ENCODE assay signal across 1 cellular context in the genomic region with DNA sequence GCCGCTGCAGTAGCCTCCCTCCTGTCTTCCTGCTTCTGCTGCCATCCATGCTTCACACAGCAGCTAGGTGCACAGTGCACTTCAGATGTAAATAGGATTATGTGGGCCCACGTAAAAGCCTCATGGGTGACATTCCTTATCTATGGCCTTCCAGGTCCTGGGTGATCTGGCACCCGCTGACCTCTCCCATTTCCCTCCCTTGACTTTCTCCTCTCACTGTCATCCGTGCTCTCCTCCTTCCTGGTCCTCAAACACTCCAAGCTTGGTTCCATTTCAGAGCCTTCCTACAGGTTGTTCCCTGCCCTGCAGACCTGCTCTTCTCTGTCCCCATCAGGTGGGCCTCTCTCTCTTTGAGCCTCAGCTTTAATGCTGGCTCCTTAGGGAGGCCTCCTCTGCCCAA.
TF ChIP-seq lines count a peak whose summit lies in the region.

No MANE protein-coding gene starts in this region.

TF ChIP-seq in K562, 482 proteins besides CTCF, POLR2A, EP300 and RAD21 (continues in another document):
- TF ChIP-seq HSF4 (CRISPR knock-in tag; IDR thresholded peaks at IDR 0.05; ENCODE audit: borderline replicate concordance), result no peak
- TF ChIP-seq CEBPG (CRISPR knock-in tag; IDR thresholded peaks at IDR 0.05), result no peak
- TF ChIP-seq CEBPG (tag; conservative IDR thresholded peaks at IDR 0.05 in 1 of 2, IDR thresholded peaks at IDR 0.05 in 1 of 2), result no peak
- TF ChIP-seq, protein P1, sequence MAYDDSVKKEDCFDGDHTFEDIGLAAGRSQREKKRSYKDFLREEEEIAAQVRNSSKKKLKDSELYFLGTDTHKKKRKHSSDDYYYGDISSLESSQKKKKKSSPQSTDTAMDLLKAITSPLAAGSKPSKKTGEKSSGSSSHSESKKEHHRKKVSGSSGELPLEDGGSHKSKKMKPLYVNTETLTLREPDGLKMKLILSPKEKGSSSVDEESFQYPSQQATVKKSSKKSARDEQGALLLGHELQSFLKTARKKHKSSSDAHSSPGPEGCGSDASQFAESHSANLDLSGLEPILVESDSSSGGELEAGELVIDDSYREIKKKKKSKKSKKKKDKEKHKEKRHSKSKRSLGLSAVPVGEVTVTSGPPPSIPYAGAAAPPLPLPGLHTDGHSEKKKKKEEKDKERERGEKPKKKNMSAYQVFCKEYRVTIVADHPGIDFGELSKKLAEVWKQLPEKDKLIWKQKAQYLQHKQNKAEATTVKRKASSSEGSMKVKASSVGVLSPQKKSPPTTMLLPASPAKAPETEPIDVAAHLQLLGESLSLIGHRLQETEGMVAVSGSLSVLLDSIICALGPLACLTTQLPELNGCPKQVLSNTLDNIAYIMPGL (CRISPR knock-in tag; IDR thresholded peaks at IDR 0.05), result no peak
- no peak for TF ChIP-seq NR2C1 (IDR thresholded peaks at IDR 0.05)
- no peak for TF ChIP-seq NR2C1 (tag; IDR thresholded peaks at IDR 0.05)
- TF ChIP-seq HNRNPUL1 (IDR thresholded peaks at IDR 0.05; ENCODE audit: low read length), result no peak
- TF ChIP-seq, protein P2, sequence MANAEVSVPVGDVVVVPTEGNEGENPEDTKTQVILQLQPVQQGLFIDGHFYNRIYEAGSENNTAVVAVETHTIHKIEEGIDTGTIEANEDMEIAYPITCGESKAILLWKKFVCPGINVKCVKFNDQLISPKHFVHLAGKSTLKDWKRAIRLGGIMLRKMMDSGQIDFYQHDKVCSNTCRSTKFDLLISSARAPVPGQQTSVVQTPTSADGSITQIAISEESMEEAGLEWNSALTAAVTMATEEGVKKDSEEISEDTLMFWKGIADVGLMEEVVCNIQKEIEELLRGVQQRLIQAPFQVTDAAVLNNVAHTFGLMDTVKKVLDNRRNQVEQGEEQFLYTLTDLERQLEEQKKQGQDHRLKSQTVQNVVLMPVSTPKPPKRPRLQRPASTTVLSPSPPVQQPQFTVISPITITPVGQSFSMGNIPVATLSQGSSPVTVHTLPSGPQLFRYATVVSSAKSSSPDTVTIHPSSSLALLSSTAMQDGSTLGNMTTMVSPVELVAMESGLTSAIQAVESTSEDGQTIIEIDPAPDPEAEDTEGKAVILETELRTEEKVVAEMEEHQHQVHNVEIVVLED (CRISPR knock-in tag; IDR thresholded peaks at IDR 0.05), result no peak
- TF ChIP-seq FOXP1 (CRISPR knock-in tag; IDR thresholded peaks at IDR 0.05), result no peak
- TF ChIP-seq ZNF507 (tag; conservative IDR thresholded peaks at IDR 0.05), result no peak
- TF ChIP-seq FOSL1 (tag; conservative IDR thresholded peaks at IDR 0.05), result no peak
- TF ChIP-seq SMARCE1 (IDR thresholded peaks at IDR 0.05), result no peak
- TF ChIP-seq YY1 (IDR thresholded peaks at IDR 0.05; ENCODE audit: borderline replicate concordance in 1 of 3, control insufficient read depth in 1 of 3, extremely low read depth in 1 of 3, insufficient read depth in 3 of 3, insufficient read length in 1 of 3, insufficient replicate concordance in 2 of 3, low read depth in 1 of 3, low read length in 2 of 3), result no peak
- TF ChIP-seq TARDBP (IDR thresholded peaks at IDR 0.05), result no peak
- TF ChIP-seq LARP7 (IDR thresholded peaks at IDR 0.05), result no peak
- TF ChIP-seq POLR2AphosphoS5 (IDR thresholded peaks at IDR 0.05; ENCODE audit: control insufficient read depth, insufficient read depth, low read depth, low read length), result no peak
- peak; percentile 31; the same call in 1 of the 2 replicates for TF ChIP-seq ARID1B (IDR thresholded peaks at IDR 0.05)
- no peak for TF ChIP-seq CC2D1A (IDR thresholded peaks at IDR 0.05)
- no peak for TF ChIP-seq NCOA2 (IDR thresholded peaks at IDR 0.05; ENCODE audit: partially characterized antibody in 2 of 2)
- TF ChIP-seq MCM3 (IDR thresholded peaks at IDR 0.05), result no peak
- TF ChIP-seq, protein P3, sequence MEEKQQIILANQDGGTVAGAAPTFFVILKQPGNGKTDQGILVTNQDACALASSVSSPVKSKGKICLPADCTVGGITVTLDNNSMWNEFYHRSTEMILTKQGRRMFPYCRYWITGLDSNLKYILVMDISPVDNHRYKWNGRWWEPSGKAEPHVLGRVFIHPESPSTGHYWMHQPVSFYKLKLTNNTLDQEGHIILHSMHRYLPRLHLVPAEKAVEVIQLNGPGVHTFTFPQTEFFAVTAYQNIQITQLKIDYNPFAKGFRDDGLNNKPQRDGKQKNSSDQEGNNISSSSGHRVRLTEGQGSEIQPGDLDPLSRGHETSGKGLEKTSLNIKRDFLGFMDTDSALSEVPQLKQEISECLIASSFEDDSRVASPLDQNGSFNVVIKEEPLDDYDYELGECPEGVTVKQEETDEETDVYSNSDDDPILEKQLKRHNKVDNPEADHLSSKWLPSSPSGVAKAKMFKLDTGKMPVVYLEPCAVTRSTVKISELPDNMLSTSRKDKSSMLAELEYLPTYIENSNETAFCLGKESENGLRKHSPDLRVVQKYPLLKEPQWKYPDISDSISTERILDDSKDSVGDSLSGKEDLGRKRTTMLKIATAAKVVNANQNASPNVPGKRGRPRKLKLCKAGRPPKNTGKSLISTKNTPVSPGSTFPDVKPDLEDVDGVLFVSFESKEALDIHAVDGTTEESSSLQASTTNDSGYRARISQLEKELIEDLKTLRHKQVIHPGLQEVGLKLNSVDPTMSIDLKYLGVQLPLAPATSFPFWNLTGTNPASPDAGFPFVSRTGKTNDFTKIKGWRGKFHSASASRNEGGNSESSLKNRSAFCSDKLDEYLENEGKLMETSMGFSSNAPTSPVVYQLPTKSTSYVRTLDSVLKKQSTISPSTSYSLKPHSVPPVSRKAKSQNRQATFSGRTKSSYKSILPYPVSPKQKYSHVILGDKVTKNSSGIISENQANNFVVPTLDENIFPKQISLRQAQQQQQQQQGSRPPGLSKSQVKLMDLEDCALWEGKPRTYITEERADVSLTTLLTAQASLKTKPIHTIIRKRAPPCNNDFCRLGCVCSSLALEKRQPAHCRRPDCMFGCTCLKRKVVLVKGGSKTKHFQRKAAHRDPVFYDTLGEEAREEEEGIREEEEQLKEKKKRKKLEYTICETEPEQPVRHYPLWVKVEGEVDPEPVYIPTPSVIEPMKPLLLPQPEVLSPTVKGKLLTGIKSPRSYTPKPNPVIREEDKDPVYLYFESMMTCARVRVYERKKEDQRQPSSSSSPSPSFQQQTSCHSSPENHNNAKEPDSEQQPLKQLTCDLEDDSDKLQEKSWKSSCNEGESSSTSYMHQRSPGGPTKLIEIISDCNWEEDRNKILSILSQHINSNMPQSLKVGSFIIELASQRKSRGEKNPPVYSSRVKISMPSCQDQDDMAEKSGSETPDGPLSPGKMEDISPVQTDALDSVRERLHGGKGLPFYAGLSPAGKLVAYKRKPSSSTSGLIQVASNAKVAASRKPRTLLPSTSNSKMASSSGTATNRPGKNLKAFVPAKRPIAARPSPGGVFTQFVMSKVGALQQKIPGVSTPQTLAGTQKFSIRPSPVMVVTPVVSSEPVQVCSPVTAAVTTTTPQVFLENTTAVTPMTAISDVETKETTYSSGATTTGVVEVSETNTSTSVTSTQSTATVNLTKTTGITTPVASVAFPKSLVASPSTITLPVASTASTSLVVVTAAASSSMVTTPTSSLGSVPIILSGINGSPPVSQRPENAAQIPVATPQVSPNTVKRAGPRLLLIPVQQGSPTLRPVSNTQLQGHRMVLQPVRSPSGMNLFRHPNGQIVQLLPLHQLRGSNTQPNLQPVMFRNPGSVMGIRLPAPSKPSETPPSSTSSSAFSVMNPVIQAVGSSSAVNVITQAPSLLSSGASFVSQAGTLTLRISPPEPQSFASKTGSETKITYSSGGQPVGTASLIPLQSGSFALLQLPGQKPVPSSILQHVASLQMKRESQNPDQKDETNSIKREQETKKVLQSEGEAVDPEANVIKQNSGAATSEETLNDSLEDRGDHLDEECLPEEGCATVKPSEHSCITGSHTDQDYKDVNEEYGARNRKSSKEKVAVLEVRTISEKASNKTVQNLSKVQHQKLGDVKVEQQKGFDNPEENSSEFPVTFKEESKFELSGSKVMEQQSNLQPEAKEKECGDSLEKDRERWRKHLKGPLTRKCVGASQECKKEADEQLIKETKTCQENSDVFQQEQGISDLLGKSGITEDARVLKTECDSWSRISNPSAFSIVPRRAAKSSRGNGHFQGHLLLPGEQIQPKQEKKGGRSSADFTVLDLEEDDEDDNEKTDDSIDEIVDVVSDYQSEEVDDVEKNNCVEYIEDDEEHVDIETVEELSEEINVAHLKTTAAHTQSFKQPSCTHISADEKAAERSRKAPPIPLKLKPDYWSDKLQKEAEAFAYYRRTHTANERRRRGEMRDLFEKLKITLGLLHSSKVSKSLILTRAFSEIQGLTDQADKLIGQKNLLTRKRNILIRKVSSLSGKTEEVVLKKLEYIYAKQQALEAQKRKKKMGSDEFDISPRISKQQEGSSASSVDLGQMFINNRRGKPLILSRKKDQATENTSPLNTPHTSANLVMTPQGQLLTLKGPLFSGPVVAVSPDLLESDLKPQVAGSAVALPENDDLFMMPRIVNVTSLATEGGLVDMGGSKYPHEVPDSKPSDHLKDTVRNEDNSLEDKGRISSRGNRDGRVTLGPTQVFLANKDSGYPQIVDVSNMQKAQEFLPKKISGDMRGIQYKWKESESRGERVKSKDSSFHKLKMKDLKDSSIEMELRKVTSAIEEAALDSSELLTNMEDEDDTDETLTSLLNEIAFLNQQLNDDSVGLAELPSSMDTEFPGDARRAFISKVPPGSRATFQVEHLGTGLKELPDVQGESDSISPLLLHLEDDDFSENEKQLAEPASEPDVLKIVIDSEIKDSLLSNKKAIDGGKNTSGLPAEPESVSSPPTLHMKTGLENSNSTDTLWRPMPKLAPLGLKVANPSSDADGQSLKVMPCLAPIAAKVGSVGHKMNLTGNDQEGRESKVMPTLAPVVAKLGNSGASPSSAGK (IDR thresholded peaks at IDR 0.05), result no peak
- no peak for TF ChIP-seq EZH2 (IDR thresholded peaks at IDR 0.05; ENCODE audit: borderline replicate concordance, low read depth, low read length)
- TF ChIP-seq ZNF551 (CRISPR knock-in tag; IDR thresholded peaks at IDR 0.05), result no peak
- TF ChIP-seq, protein P4, sequence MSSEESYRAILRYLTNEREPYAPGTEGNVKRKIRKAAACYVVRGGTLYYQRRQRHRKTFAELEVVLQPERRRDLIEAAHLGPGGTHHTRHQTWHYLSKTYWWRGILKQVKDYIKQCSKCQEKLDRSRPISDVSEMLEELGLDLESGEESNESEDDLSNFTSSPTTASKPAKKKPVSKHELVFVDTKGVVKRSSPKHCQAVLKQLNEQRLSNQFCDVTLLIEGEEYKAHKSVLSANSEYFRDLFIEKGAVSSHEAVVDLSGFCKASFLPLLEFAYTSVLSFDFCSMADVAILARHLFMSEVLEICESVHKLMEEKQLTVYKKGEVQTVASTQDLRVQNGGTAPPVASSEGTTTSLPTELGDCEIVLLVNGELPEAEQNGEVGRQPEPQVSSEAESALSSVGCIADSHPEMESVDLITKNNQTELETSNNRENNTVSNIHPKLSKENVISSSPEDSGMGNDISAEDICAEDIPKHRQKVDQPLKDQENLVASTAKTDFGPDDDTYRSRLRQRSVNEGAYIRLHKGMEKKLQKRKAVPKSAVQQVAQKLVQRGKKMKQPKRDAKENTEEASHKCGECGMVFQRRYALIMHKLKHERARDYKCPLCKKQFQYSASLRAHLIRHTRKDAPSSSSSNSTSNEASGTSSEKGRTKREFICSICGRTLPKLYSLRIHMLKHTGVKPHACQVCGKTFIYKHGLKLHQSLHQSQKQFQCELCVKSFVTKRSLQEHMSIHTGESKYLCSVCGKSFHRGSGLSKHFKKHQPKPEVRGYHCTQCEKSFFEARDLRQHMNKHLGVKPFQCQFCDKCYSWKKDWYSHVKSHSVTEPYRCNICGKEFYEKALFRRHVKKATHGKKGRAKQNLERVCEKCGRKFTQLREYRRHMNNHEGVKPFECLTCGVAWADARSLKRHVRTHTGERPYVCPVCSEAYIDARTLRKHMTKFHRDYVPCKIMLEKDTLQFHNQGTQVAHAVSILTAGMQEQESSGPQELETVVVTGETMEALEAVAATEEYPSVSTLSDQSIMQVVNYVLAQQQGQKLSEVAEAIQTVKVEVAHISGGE (CRISPR knock-in tag; IDR thresholded peaks at IDR 0.05), result peak in 1 of 3 experiments; percentile 46; a peak in 1 of 6 replicates
- TF ChIP-seq IRF2 (CRISPR knock-in tag; IDR thresholded peaks at IDR 0.05), result no peak
- TF ChIP-seq KAT7 (CRISPR knock-in tag; IDR thresholded peaks at IDR 0.05; ENCODE audit: borderline replicate concordance), result no peak
- TF ChIP-seq, protein P5, sequence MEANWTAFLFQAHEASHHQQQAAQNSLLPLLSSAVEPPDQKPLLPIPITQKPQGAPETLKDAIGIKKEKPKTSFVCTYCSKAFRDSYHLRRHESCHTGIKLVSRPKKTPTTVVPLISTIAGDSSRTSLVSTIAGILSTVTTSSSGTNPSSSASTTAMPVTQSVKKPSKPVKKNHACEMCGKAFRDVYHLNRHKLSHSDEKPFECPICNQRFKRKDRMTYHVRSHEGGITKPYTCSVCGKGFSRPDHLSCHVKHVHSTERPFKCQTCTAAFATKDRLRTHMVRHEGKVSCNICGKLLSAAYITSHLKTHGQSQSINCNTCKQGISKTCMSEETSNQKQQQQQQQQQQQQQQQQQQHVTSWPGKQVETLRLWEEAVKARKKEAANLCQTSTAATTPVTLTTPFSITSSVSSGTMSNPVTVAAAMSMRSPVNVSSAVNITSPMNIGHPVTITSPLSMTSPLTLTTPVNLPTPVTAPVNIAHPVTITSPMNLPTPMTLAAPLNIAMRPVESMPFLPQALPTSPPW (CRISPR knock-in tag; IDR thresholded peaks at IDR 0.05), result no peak
- 0 out of 2 replicates have a peak, but pooled peaks have one; percentile 12 for TF ChIP-seq CBFA2T2 (conservative IDR thresholded peaks at IDR 0.05)
- no peak for TF ChIP-seq HNRNPK (IDR thresholded peaks at IDR 0.05; ENCODE audit: low read depth, low read length, poor library complexity, severe bottlenecking)
- no peak for TF ChIP-seq CXXC5 (CRISPR knock-in tag; IDR thresholded peaks at IDR 0.05)
- peak; percentile 53; the same call in 1 of the 2 replicates for TF ChIP-seq CBFA2T3 (IDR thresholded peaks at IDR 0.05)
- TF ChIP-seq TCF3 (CRISPR knock-in tag; IDR thresholded peaks at IDR 0.05), result peak; percentile 54
- TF ChIP-seq, protein P6, sequence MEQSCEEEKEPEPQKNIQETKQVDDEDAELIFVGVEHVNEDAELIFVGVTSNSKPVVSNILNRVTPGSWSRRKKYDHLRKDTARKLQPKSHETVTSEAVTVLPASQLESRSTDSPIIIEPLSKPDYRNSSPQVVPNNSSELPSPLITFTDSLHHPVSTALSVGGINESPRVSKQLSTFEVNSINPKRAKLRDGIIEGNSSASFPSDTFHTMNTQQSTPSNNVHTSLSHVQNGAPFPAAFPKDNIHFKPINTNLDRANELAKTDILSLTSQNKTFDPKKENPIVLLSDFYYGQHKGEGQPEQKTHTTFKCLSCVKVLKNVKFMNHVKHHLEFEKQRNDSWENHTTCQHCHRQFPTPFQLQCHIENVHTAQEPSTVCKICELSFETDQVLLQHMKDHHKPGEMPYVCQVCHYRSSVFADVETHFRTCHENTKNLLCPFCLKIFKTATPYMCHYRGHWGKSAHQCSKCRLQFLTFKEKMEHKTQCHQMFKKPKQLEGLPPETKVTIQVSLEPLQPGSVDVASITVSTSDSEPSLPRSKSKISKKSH (CRISPR knock-in tag; IDR thresholded peaks at IDR 0.05), result no peak
- no peak for TF ChIP-seq DPF2 (IDR thresholded peaks at IDR 0.05)
- TF ChIP-seq CAMTA2 (CRISPR knock-in tag; conservative IDR thresholded peaks at IDR 0.05), result no peak
- no peak for TF ChIP-seq ZNF644 (tag; IDR thresholded peaks at IDR 0.05; ENCODE audit: low read depth)
- peak; percentile 37; the same call in 1 of the 2 replicates for TF ChIP-seq TAL1 (IDR thresholded peaks at IDR 0.05)
- no peak for TF ChIP-seq MCM7 (IDR thresholded peaks at IDR 0.05)
